17 cellular contexts compared by ENCODE assay signal in the genomic region with DNA sequence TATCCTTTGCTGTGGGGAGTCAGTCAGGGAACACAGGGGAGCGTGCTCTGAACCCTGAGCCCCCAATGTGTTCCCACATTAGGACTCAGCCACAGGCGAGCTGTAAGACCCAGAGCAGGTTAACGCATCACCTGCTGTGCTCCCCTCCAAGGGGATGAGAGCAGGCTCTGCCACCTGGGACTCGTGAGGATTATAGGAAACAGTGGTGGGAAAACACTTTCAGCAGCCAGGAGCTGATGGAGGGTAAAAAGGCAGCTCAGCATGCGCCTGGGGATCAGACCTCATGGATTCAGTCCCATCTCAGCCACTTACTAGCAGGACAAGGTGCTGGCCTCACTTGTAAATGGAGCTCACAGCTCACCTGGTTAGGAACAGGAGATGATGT.
DNase-seq lines count a peak whose midpoint lies in the region; ATAC-seq and TF ChIP-seq lines count a peak whose summit lies in the region.
"Had no signal": no experiment of that assay in that cellular context is flagged by ENCODE, and none has a peak within 500 bp of the region (broad histone marks: within the 10 kb centered on the region; RNA-seq: fewer than 3 reads in every experiment).

No MANE protein-coding gene starts in this region.

- H3K27ac Mint-ChIP-seq in activated naive CD4-positive, alpha-beta T cell treated with anti-CD3 and anti-CD28 coated beads, Interleukin-2, amount 50 U/mL, for 24 hours, result peak overlapping the region; percentile 95
- peak overlapping the region; percentile 74 to 99 for H3K27ac Mint-ChIP-seq in effector memory CD8-positive, alpha-beta T cell
- H3K27ac Mint-ChIP-seq in stimulated activated effector memory CD8-positive, alpha-beta T cell treated with anti-CD3 and anti-CD28 coated beads, Interleukin-12 subunit alpha, Interleukin-12 subunit beta, amount 100 ng/mL, for 72 hours, result peak overlapping the region; percentile 87

- no peak for DNase-seq in activated naive CD4-positive, alpha-beta T cell treated with anti-CD3 and anti-CD28 coated beads, Interleukin-2, amount 50 U/mL, for 16 hours
- DNase-seq in NCI-H345 (lab: John Stamatoyannopoulos, UW) (peak; percentile 57), erythroblast (lab: John Stamatoyannopoulos, UW) (no peak)
- no peak for DNase-seq in effector memory CD8-positive, alpha-beta T cell
- DNase-seq in stimulated activated effector memory CD8-positive, alpha-beta T cell treated with anti-CD3 and anti-CD28 coated beads, Interleukin-12 subunit alpha, Interleukin-12 subunit beta, amount 100 ng/mL, for 72 hours (ENCODE audit: low spot score in 2 of 2), result no peak
- DNase-seq: activated CD4-positive, alpha-beta T cell treated with anti-CD3 and anti-CD28 coated beads for 1 hour; activated CD8-positive, alpha-beta memory T cell treated with anti-CD3 and anti-CD28 coated beads, Interleukin-2, amount 50 U/mL, for 48 hours; activated gamma-delta T cell treated with Interleukin-2 at 50 U/mL for 16 hours; Calu3; left ventricle myocardium superior; NCI-H2171 treated with DMSO at 0.1 percent for 48 hours; NK-92 treated with Interleukin-12 subunit alpha and Interleukin-12 subunit beta, amount 100 ng/mL, for 24 hours; SK-N-SH; T1000 had no signal

- no peaks in the 10 kb centered on the region for H3K9me3 Mint-ChIP-seq in activated naive CD4-positive, alpha-beta T cell treated with anti-CD3 and anti-CD28 coated beads, Interleukin-2, amount 50 U/mL, for 24 hours
- no peaks in the 10 kb centered on the region for H3K9me3 Mint-ChIP-seq in effector memory CD8-positive, alpha-beta T cell
- H3K9me3 Mint-ChIP-seq in stimulated activated effector memory CD8-positive, alpha-beta T cell treated with anti-CD3 and anti-CD28 coated beads, Interleukin-12 subunit alpha, Interleukin-12 subunit beta, amount 100 ng/mL, for 72 hours, result no peaks in the 10 kb centered on the region

- H3K36me3 Mint-ChIP-seq in activated naive CD4-positive, alpha-beta T cell treated with anti-CD3 and anti-CD28 coated beads, Interleukin-2, amount 50 U/mL, for 24 hours, result peaks cover 4% of the 10 kb centered on the region
- peaks cover 38% of the 10 kb centered on the region for H3K36me3 Mint-ChIP-seq in effector memory CD8-positive, alpha-beta T cell (ENCODE audit: insufficient read depth)
- peaks cover 34% of the 10 kb centered on the region for H3K36me3 Mint-ChIP-seq in stimulated activated effector memory CD8-positive, alpha-beta T cell treated with anti-CD3 and anti-CD28 coated beads, Interleukin-12 subunit alpha, Interleukin-12 subunit beta, amount 100 ng/mL, for 72 hours

- no peak overlapping the region for H3K4me3 Mint-ChIP-seq in activated naive CD4-positive, alpha-beta T cell treated with anti-CD3 and anti-CD28 coated beads, Interleukin-2, amount 50 U/mL, for 24 hours
- peak overlapping the region; percentile 36 to 41 for H3K4me3 Mint-ChIP-seq in effector memory CD8-positive, alpha-beta T cell
- no peak overlapping the region for H3K4me3 Mint-ChIP-seq in stimulated activated effector memory CD8-positive, alpha-beta T cell treated with anti-CD3 and anti-CD28 coated beads, Interleukin-12 subunit alpha, Interleukin-12 subunit beta, amount 100 ng/mL, for 72 hours

- ATAC-seq in effector memory CD8-positive, alpha-beta T cell (replicated peaks), result no peak
- no peak for ATAC-seq in stimulated activated effector memory CD8-positive, alpha-beta T cell treated with anti-CD3 and anti-CD28 coated beads, Interleukin-12 subunit alpha, Interleukin-12 subunit beta, amount 100 ng/mL, for 72 hours
- ATAC-seq in GM21526 (IDR thresholded peaks at IDR 0.05; ENCODE audit: low FRiP score, unreplicated experiment) (no peak), GM19463 (IDR thresholded peaks at IDR 0.05; ENCODE audit: unreplicated experiment) (no peak)
- ATAC-seq: left ventricle myocardium superior had no signal

- TF ChIP-seq POLR2A in erythroblast (IDR thresholded peaks at IDR 0.05; ENCODE audit: low read length), result no peak

- peaks cover 83% of the 10 kb centered on the region for H3K4me1 Mint-ChIP-seq in activated naive CD4-positive, alpha-beta T cell treated with anti-CD3 and anti-CD28 coated beads, Interleukin-2, amount 50 U/mL, for 24 hours
- H3K4me1 Mint-ChIP-seq in effector memory CD8-positive, alpha-beta T cell (ENCODE audit: low read depth in 2 of 2), result peaks cover 78 to 79% of the 10 kb centered on the region in 2 donors
- peaks cover 76% of the 10 kb centered on the region for H3K4me1 Mint-ChIP-seq in stimulated activated effector memory CD8-positive, alpha-beta T cell treated with anti-CD3 and anti-CD28 coated beads, Interleukin-12 subunit alpha, Interleukin-12 subunit beta, amount 100 ng/mL, for 72 hours

- no peaks in the 10 kb centered on the region for H3K27me3 Mint-ChIP-seq in activated naive CD4-positive, alpha-beta T cell treated with anti-CD3 and anti-CD28 coated beads, Interleukin-2, amount 50 U/mL, for 24 hours
- no peaks in the 10 kb centered on the region for H3K27me3 Mint-ChIP-seq in effector memory CD8-positive, alpha-beta T cell

Comparison
In these comparisons a context has a peak if more than half of its experiments do, and no peak if none do; other contexts are left out.
1. H3K4me3 Mint-ChIP-seq: peak in effector memory CD8-positive, alpha-beta T cell (2 of 2); none in activated naive CD4-positive, alpha-beta T cell treated with anti-CD3 and anti-CD28 coated beads, Interleukin-2, amount 50 U/mL, for 24 hours (single experiment) and stimulated activated effector memory CD8-positive, alpha-beta T cell treated with anti-CD3 and anti-CD28 coated beads, Interleukin-12 subunit alpha, Interleukin-12 subunit beta, amount 100 ng/mL, for 72 hours (single experiment).
2. Peak in every context shown above with its lines, with median percentiles within 50 percentile points of each other: H3K27ac Mint-ChIP-seq.